ENCODE assay signal across 9 cellular contexts in the genomic region with DNA sequence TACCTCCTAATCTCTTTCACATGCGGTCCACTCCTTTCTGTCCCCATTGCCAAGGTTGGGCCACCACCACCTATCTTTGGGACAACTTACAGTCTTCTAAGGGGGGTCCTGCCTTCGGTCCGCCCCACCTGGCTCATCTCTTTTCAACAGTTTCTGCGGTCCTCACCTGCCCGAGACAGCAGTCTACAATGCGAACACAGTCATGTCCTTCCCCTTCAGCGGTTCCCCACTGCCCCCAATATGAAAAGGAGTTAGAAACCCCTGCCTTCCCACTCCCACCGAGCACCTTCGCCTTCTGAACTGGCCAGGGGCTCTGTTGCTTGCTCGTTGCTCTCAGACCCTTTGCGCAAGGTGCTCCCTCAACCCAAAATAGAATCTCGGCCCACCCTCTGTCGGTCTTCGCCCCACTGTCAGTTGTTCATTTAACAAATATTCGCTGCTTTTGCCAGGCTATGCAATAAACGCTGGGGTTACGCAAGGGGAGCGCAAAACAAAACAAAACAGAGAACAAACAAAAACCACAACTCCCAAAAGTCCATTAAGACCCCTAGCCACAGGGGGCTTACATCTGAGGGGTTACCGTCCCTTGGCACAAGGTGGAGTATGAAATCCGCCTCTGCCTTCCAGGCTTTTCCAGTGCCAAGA. TPM values are rescaled to one million over a fixed set of nuclear protein-coding genes. Genes with fewer than 3 reads are reported as not detected.
A peak's percentile ranks its signal among the peaks of the same experiment; 100 is the strongest.
DNase-seq lines count a peak whose midpoint lies in the region; ATAC-seq and TF ChIP-seq lines count a peak whose summit lies in the region.
"Had no signal": no experiment of that assay in that cellular context is flagged by ENCODE, and none has a peak within 500 bp of the region (broad histone marks: within the 10 kb centered on the region; RNA-seq: fewer than 3 reads in every experiment).

No MANE protein-coding gene starts in this region.

- H3K27me3 Mint-ChIP-seq in activated T-helper 2 cell treated with anti-CD3 and anti-CD28 coated beads, Interferon-gamma antibody, Interleukin-2, Interleukin-4, amounts not matched to agents 10 μg/mL and 5 μg/mL and 100 μg/mL, durations not matched to agents 14 hours and 24 hours and 36 hours (ENCODE audit: low read depth), result peaks cover 11% of the 10 kb centered on the region

- 74% methylated on average over 20 of the region's 20 CpGs for WGBS in hepatocyte (ENCODE audit: low lambda C conversion rate, missing lambda C conversion rate)
- WGBS in smooth muscle cell (ENCODE audit: low lambda C conversion rate), result 69% methylated on average over 20 of the region's 20 CpGs

- H2AFZ ChIP-seq in hepatocyte (peak overlapping the region; percentile 85), smooth muscle cell (ENCODE audit: low read depth) (peak overlapping the region; percentile 99)

- H3K4me2 ChIP-seq in hepatocyte, result peak overlapping the region; percentile 75
- peak overlapping the region; percentile 89 for H3K4me2 ChIP-seq in smooth muscle cell

- H3K4me3 ChIP-seq in HEK293 (ENCODE audit: low read depth, low read length), result peak overlapping the region; percentile 71
- H3K4me3 ChIP-seq in hepatocyte, result peak overlapping the region; percentile 23
- peak overlapping the region; percentile 79 for H3K4me3 ChIP-seq in smooth muscle cell

- no peaks in the 10 kb centered on the region for H3F3A ChIP-seq in smooth muscle cell (ENCODE audit: low read depth)

- peak overlapping the region; percentile 68; the same call in 1 of the 2 replicates for H3K27ac ChIP-seq in HEK293 (ENCODE audit: extremely low read depth, low read depth, low read length)
- H3K27ac ChIP-seq in hepatocyte, result no peak overlapping the region
- no peak overlapping the region for H3K27ac ChIP-seq in smooth muscle cell (ENCODE audit: low read depth)

- ATAC-seq in GM21825 (IDR thresholded peaks at IDR 0.05; ENCODE audit: unreplicated experiment) (no peak), GM19455 (IDR thresholded peaks at IDR 0.05; ENCODE audit: unreplicated experiment) (no peak), HG02610 (IDR thresholded peaks at IDR 0.05; ENCODE audit: unreplicated experiment) (no peak)

- H3K36me3 Mint-ChIP-seq in activated T-helper 2 cell treated with anti-CD3 and anti-CD28 coated beads, Interferon-gamma antibody, Interleukin-2, Interleukin-4, amounts not matched to agents 10 μg/mL and 5 μg/mL and 100 μg/mL, durations not matched to agents 14 hours and 24 hours and 36 hours (ENCODE audit: low read depth), result peaks cover 36% of the 10 kb centered on the region

- no peak overlapping the region for H3K9ac ChIP-seq in smooth muscle cell (ENCODE audit: low read depth)

- no peaks in the 10 kb centered on the region for H4K20me1 ChIP-seq in hepatocyte (ENCODE audit: insufficient read depth, poor library complexity, severe bottlenecking)
- no peaks in the 10 kb centered on the region for H4K20me1 ChIP-seq in smooth muscle cell (ENCODE audit: low read depth)

- intact Hi-C loops in activated T-helper 2 cell treated with anti-CD3 and anti-CD28 coated beads, Interferon-gamma antibody, Interleukin-2, Interleukin-4, amounts not matched to agents 10 μg/mL and 5 μg/mL and 100 μg/mL, durations not matched to agents 14 hours and 24 hours and 36 hours (cut with micrococcal nuclease), result loop anchor here (1.0 kb wide), 1 partner anchor 92 kb away; no protein-coding TSS in a partner anchor

- peaks cover 34% of the 10 kb centered on the region for H3K4me1 Mint-ChIP-seq in activated T-helper 2 cell treated with anti-CD3 and anti-CD28 coated beads, Interferon-gamma antibody, Interleukin-2, Interleukin-4, amounts not matched to agents 10 μg/mL and 5 μg/mL and 100 μg/mL, durations not matched to agents 14 hours and 24 hours and 36 hours (ENCODE audit: low read depth)

- peaks cover 13% of the 10 kb centered on the region for H3K79me2 ChIP-seq in hepatocyte
- peaks cover 19% of the 10 kb centered on the region for H3K79me2 ChIP-seq in smooth muscle cell (ENCODE audit: low read depth)

- H3K36me3 ChIP-seq in HEK293 (ENCODE audit: control insufficient read depth in 2 of 2, insufficient read depth in 1 of 2, low read length in 2 of 2), result peaks cover 16 to 23% of the 10 kb centered on the region in 2 experiments
- H3K36me3 ChIP-seq in hepatocyte (replicated peaks; ENCODE audit: insufficient read depth, low read depth), result no peaks in the 10 kb centered on the region
- H3K36me3 ChIP-seq in smooth muscle cell (ENCODE audit: low read depth), result no peaks in the 10 kb centered on the region

- H3K9me3 ChIP-seq in HEK293 (ENCODE audit: control insufficient read depth, insufficient read depth, low read depth, low read length), result no peaks in the 10 kb centered on the region
- H3K9me3 ChIP-seq in hepatocyte (ENCODE audit: low read depth), result no peaks in the 10 kb centered on the region
- H3K9me3 ChIP-seq in smooth muscle cell (replicated peaks; ENCODE audit: low read depth), result no peaks in the 10 kb centered on the region

- no peak for DNase-seq in activated T-helper 2 cell treated with anti-CD3 and anti-CD28 coated beads, Interferon-gamma antibody, Interleukin-2, Interleukin-4, amounts not matched to agents 10 μg/mL and 5 μg/mL and 100 μg/mL, durations not matched to agents 14 hours and 24 hours and 36 hours (ENCODE audit: low spot score)
- DNase-seq in hepatocyte (ENCODE audit: low spot score) (no peak), smooth muscle cell (lab: John Stamatoyannopoulos, UW; ENCODE audit: unreplicated experiment) (no peak)
- DNase-seq in stimulated activated CD4-positive, alpha-beta T cell treated with anti-CD3 and anti-CD28 coated beads, Interleukin-4, amount 100 ng/mL, for 4 hours, result no peak

- H3K27me3 ChIP-seq in hepatocyte (no peaks in the 10 kb centered on the region), smooth muscle cell (ENCODE audit: low read depth) (no peaks in the 10 kb centered on the region)

- H3K9me3 Mint-ChIP-seq in activated T-helper 2 cell treated with anti-CD3 and anti-CD28 coated beads, Interferon-gamma antibody, Interleukin-2, Interleukin-4, amounts not matched to agents 10 μg/mL and 5 μg/mL and 100 μg/mL, durations not matched to agents 14 hours and 24 hours and 36 hours, result no peaks in the 10 kb centered on the region

- H3K4me1 ChIP-seq in HEK293 (ENCODE audit: control insufficient read depth, insufficient read depth, low read length) (peaks cover 8% of the 10 kb centered on the region), hepatocyte (ENCODE audit: insufficient read depth) (peaks cover 4% of the 10 kb centered on the region), smooth muscle cell (ENCODE audit: low read depth) (peaks cover 14% of the 10 kb centered on the region)

- TF ChIP-seq CTCF in HEK293 (tag by site-specific recombination; IDR thresholded peaks at IDR 0.05) (no peak), hepatocyte (IDR thresholded peaks at IDR 0.05; ENCODE audit: poor library complexity) (no peak), smooth muscle cell (IDR thresholded peaks at IDR 0.05; ENCODE audit: borderline replicate concordance, insufficient read depth, poor library complexity, severe bottlenecking) (no peak)

- peak overlapping the region; percentile 95 for H3K4me3 Mint-ChIP-seq in activated T-helper 2 cell treated with anti-CD3 and anti-CD28 coated beads, Interferon-gamma antibody, Interleukin-2, Interleukin-4, amounts not matched to agents 10 μg/mL and 5 μg/mL and 100 μg/mL, durations not matched to agents 14 hours and 24 hours and 36 hours (ENCODE audit: low read depth)

- POLR2A ChIA-PET in HEK293 (lab: Yijun Ruan, JAX), result interaction anchor here (0.7 to 2.3 kb wide), 9 partner anchors 9 to 331 kb away, joined by 3 to 11 read pairs (median 4); a partner anchor contains a TSS

- CTCF ChIA-PET in HEK293 (lab: Yijun Ruan, JAX), result interaction anchor here (0.5 to 2.2 kb wide), 13 partner anchors 12 to 154 kb away, joined by 3 to 18 read pairs (median 4); no protein-coding TSS in a partner anchor

- H3K27ac Mint-ChIP-seq in activated T-helper 2 cell treated with anti-CD3 and anti-CD28 coated beads, Interferon-gamma antibody, Interleukin-2, Interleukin-4, amounts not matched to agents 10 μg/mL and 5 μg/mL and 100 μg/mL, durations not matched to agents 14 hours and 24 hours and 36 hours, result peak overlapping the region; percentile 89

- no peaks in the 10 kb centered on the region for H3K9me2 ChIP-seq in hepatocyte (replicated peaks; ENCODE audit: insufficient read depth)

TF ChIP-seq in HEK293, 187 proteins besides CTCF, POLR2A, EP300 and RAD21:
- no peak for TF ChIP-seq KLF16 (tag by site-specific recombination; IDR thresholded peaks at IDR 0.05)
- 0 out of 2 replicates have a peak, but pooled peaks have one; percentile 10 for TF ChIP-seq ZNF146 (tag by site-specific recombination; IDR thresholded peaks at IDR 0.05)
- no peak for TF ChIP-seq ZBTB8A (tag by site-specific recombination; IDR thresholded peaks at IDR 0.05)

RNA-seq across cellular contexts. Expression of a gene that starts 0.6 kb away (rescaled TPM):
- 176 and 184 TPM in 2 replicates for total RNA-seq in activated T-helper 2 cell treated with anti-CD3 and anti-CD28 coated beads, Interferon-gamma antibody, Interleukin-2, Interleukin-4, amounts not matched to agents 10 μg/mL and 5 μg/mL and 100 μg/mL, durations not matched to agents 14 hours and 24 hours and 36 hours
- 12.6 and 14.5 TPM in 2 replicates for total RNA-seq in hepatocyte
- 6.3 and 8.0 TPM in 2 replicates for polyA plus RNA-seq in hepatocyte
- 11.7 and 13.8 TPM in 2 replicates for total RNA-seq in smooth muscle cell
- polyA plus RNA-seq in smooth muscle cell, result 7.0 and 8.0 TPM in 2 replicates

RNA-seq across cellular contexts. Expression of a gene that starts 21.8 kb away (rescaled TPM):
- 0.21 and 0.52 TPM in 2 replicates for total RNA-seq in activated T-helper 2 cell treated with anti-CD3 and anti-CD28 coated beads, Interferon-gamma antibody, Interleukin-2, Interleukin-4, amounts not matched to agents 10 μg/mL and 5 μg/mL and 100 μg/mL, durations not matched to agents 14 hours and 24 hours and 36 hours
- total RNA-seq in hepatocyte, result not detected in 2 replicates
- not detected in 2 replicates for polyA plus RNA-seq in hepatocyte
- not detected in 2 replicates for total RNA-seq in smooth muscle cell
- not detected in 2 replicates for polyA plus RNA-seq in smooth muscle cell
- total RNA-seq: T-helper 2 cell treated with Interferon-gamma antibody and Interleukin-4, amounts not matched to agents 100 ng/mL and 5 ng/mL, for 36 hours had no signal

Comparison
In these comparisons a context has a peak if more than half of its experiments do, and no peak if none do; other contexts are left out.
1. H3K4me3 ChIP-seq: peak in every context shown above with its lines; median percentile 79 in smooth muscle cell; 71 in HEK293; 23 in hepatocyte.
2. RNA of a gene that starts 0.6 kb away (total RNA-seq): 176 to 184 TPM in activated T-helper 2 cell treated with anti-CD3 and anti-CD28 coated beads, Interferon-gamma antibody, Interleukin-2, Interleukin-4, amounts not matched to agents 10 μg/mL and 5 μg/mL and 100 μg/mL, durations not matched to agents 14 hours and 24 hours and 36 hours; 12.6 to 14.5 TPM in hepatocyte and 11.7 to 13.8 TPM in smooth muscle cell; every median in the first group is over 10 times any median in the second.